In genomic region chr5:93915142-93915553, GRCh38 we compare ENCODE assay signal across 8 cellular contexts.
A peak's percentile ranks its signal among the peaks of the same experiment; 100 is the strongest.
DNase-seq lines count a peak whose midpoint lies in the region; ATAC-seq, FAIRE-seq and TF ChIP-seq lines count a peak whose summit lies in the region.

No MANE protein-coding gene starts in this region.

- in situ Hi-C loops in astrocyte of the cerebellum (cut with HindIII; ENCODE audit: low sequenced_read_pairs) = no loop called here

- ATAC-seq in GM19324 (IDR thresholded peaks at IDR 0.05; ENCODE audit: low FRiP score, unreplicated experiment) = peak; percentile 68
- peak; percentile 54 for ATAC-seq in left lung
- ATAC-seq in HG02938 (IDR thresholded peaks at IDR 0.05; ENCODE audit: unreplicated experiment) = no peak

- H3K9me3 ChIP-seq in left lung = no peaks in the 10 kb centered on the region

- DNase-seq in D721Med (ENCODE audit: insufficient read length, low spot score) (no peak), MV-4-11 (lab: John Stamatoyannopoulos, UW) (peak; percentile 26), astrocyte of the cerebellum (ENCODE audit: low read depth) (peak; percentile 53), left lung (no peak), UCSD-AML1 (lab: John Stamatoyannopoulos, UW; ENCODE audit: unreplicated experiment) (no peak), NCI-H187 treated with DMSO at 0.1 percent for 48 hours (lab: John Stamatoyannopoulos, UW) (no peak)

- H3K4me1 ChIP-seq in left lung = no peaks in the 10 kb centered on the region

- no peak overlapping the region for H3K4me3 ChIP-seq in astrocyte of the cerebellum (ENCODE audit: low read depth, low read length)
- no peak overlapping the region for H3K4me3 ChIP-seq in left lung

- H3K36me3 ChIP-seq in left lung = no peaks in the 10 kb centered on the region

- H3K27ac ChIP-seq in left lung = no peak overlapping the region

- no peaks in the 10 kb centered on the region for H3K27me3 ChIP-seq in left lung

- TF ChIP-seq CTCF in D721Med (IDR thresholded peaks at IDR 0.05; ENCODE audit: insufficient read depth, missing control alignments) (peak; percentile 23), astrocyte of the cerebellum (IDR thresholded peaks at IDR 0.05; ENCODE audit: low read depth, low read length, missing control alignments) (peak; percentile 28), left lung (IDR thresholded peaks at IDR 0.05) (peak; percentile 37 to 59)

- no peak for FAIRE-seq in D721Med (lab: Jason Lieb, UNC)

- intact Hi-C loops in left lung (cut with DNase I) = loop anchor here in 1 of 2 donors (10.0 kb wide), 1 partner anchor 310 kb away; no protein-coding TSS in a partner anchor

Comparison
In these comparisons a context has a peak if more than half of its experiments do, and no peak if none do; other contexts are left out.
1. DNase-seq: peak in MV-4-11 (single experiment) and astrocyte of the cerebellum (single experiment); none in D721Med (single experiment), left lung (0 of 2), UCSD-AML1 (single experiment) and NCI-H187 treated with DMSO at 0.1 percent for 48 hours (single experiment).
2. Peak in every context shown above with its lines, with median percentiles within 50 percentile points of each other: CTCF ChIP-seq.